1 cellular context compared by ENCODE assay signal in genomic region chr1:150185481-150185880, GRCh38.
TF ChIP-seq lines count a peak whose summit lies in the region.

No MANE protein-coding gene starts in this region.

TF ChIP-seq in HCT116, 20 proteins besides CTCF, POLR2A, EP300 and RAD21 (continued from another document):
- TF ChIP-seq, protein P1, sequence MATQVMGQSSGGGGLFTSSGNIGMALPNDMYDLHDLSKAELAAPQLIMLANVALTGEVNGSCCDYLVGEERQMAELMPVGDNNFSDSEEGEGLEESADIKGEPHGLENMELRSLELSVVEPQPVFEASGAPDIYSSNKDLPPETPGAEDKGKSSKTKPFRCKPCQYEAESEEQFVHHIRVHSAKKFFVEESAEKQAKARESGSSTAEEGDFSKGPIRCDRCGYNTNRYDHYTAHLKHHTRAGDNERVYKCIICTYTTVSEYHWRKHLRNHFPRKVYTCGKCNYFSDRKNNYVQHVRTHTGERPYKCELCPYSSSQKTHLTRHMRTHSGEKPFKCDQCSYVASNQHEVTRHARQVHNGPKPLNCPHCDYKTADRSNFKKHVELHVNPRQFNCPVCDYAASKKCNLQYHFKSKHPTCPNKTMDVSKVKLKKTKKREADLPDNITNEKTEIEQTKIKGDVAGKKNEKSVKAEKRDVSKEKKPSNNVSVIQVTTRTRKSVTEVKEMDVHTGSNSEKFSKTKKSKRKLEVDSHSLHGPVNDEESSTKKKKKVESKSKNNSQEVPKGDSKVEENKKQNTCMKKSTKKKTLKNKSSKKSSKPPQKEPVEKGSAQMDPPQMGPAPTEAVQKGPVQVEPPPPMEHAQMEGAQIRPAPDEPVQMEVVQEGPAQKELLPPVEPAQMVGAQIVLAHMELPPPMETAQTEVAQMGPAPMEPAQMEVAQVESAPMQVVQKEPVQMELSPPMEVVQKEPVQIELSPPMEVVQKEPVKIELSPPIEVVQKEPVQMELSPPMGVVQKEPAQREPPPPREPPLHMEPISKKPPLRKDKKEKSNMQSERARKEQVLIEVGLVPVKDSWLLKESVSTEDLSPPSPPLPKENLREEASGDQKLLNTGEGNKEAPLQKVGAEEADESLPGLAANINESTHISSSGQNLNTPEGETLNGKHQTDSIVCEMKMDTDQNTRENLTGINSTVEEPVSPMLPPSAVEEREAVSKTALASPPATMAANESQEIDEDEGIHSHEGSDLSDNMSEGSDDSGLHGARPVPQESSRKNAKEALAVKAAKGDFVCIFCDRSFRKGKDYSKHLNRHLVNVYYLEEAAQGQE (IDR thresholded peaks at IDR 0.05; ENCODE audit: low read depth) = no peak
- TF ChIP-seq SRF (IDR thresholded peaks at IDR 0.05; ENCODE audit: low read depth) = no peak
- no peak for TF ChIP-seq MAX (IDR thresholded peaks at IDR 0.05)
- no peak for TF ChIP-seq ZFX (IDR thresholded peaks at IDR 0.05)
- TF ChIP-seq YY1 (IDR thresholded peaks at IDR 0.05; ENCODE audit: extremely low read depth, insufficient replicate concordance, low read depth, low read length) = no peak
- TF ChIP-seq ZNF274 (IDR thresholded peaks at IDR 0.05; ENCODE audit: low read depth, low read length) = no peak
